9 cellular contexts compared by ENCODE assay signal in genomic region chr9:82332018-82332773, GRCh38.
DNase-seq lines count a peak whose midpoint lies in the region; FAIRE-seq and TF ChIP-seq lines count a peak whose summit lies in the region.
"Had no signal": no experiment of that assay in that cellular context is flagged by ENCODE, and none has a peak within 500 bp of the region (broad histone marks: within the 10 kb centered on the region; RNA-seq: fewer than 3 reads in every experiment).

No MANE protein-coding gene starts in this region.

- H3K4me1 ChIP-seq in A673 (ENCODE audit: insufficient read depth, low read length, poor library complexity, severe bottlenecking) = no peaks in the 10 kb centered on the region

- H3K79me2 ChIP-seq in neural cell (replicated peaks; ENCODE audit: insufficient read depth, low read length) = no peaks in the 10 kb centered on the region

- no peaks in the 10 kb centered on the region for H3K36me3 ChIP-seq in bronchial epithelial cell (ENCODE audit: control insufficient read depth, insufficient read depth, low read length)
- no peaks in the 10 kb centered on the region for H3K36me3 ChIP-seq in neural cell (ENCODE audit: insufficient read depth, low read length)
- no peaks in the 10 kb centered on the region for H3K36me3 ChIP-seq in A673 (ENCODE audit: insufficient read depth, low read length, poor library complexity, severe bottlenecking)

- peak overlapping the region; percentile 4 for H3K4me2 ChIP-seq in neural cell (ENCODE audit: low read length)

- FAIRE-seq in bronchial epithelial cell (lab: Jason Lieb, UNC) (no peak), GM12891 (lab: Jason Lieb, UNC) (no peak)

- TF ChIP-seq CTCF in bronchial epithelial cell (IDR thresholded peaks at IDR 0.05; ENCODE audit: insufficient read depth, low read length, severe bottlenecking) (no peak), neural cell (IDR thresholded peaks at IDR 0.05; ENCODE audit: poor library complexity, severe bottlenecking) (no peak), A673 (conservative IDR thresholded peaks at IDR 0.05; ENCODE audit: low read depth, low read length) (no peak)

- no peaks in the 10 kb centered on the region for H3K9me3 ChIP-seq in neural cell (ENCODE audit: low read length)
- H3K9me3 ChIP-seq in A673 (ENCODE audit: low read depth, low read length, poor library complexity, severe bottlenecking) = no peaks in the 10 kb centered on the region

- DNase-seq in DMS 273 (lab: John Stamatoyannopoulos, UW; ENCODE audit: unreplicated experiment) (peak; percentile 28), NCI-H1436 (lab: John Stamatoyannopoulos, UW) (peak; percentile 25), bronchial epithelial cell (ENCODE audit: low read depth) (peak; percentile 94), middle frontal gyrus (ENCODE audit: extremely low spot score, low spot score) (no peak), A673 (ENCODE audit: low spot score) (no peak), GM12891 (ENCODE audit: insufficient read length, low spot score) (no peak)
- no peak for DNase-seq in activated T-cell treated with anti-CD3 and anti-CD28 coated beads, Interleukin-2, amount 50 U/mL, for 48 hours
- DNase-seq: activated B cell treated with CpG ODN at 0.5 μM for 24 hours had no signal

- no peaks in the 10 kb centered on the region for H3K9me2 ChIP-seq in neural cell (ENCODE audit: insufficient read depth, low read length)

- no peaks in the 10 kb centered on the region for H3F3A ChIP-seq in neural cell (ENCODE audit: insufficient read depth, low read length, poor library complexity, severe bottlenecking)

- H3K4me3 ChIP-seq in bronchial epithelial cell (ENCODE audit: low read depth, low read length) = no peak overlapping the region
- peak overlapping the region; percentile 19 for H3K4me3 ChIP-seq in neural cell (ENCODE audit: low read length)
- H3K4me3 ChIP-seq in A673 (ENCODE audit: low read depth, low read length, poor library complexity, severe bottlenecking) = no peak overlapping the region

- CTCF ChIA-PET in A673 (lab: Charles Lee) = no interaction called here

- no peak overlapping the region for H2AFZ ChIP-seq in neural cell (ENCODE audit: low read depth, low read length)

- H4K20me1 ChIP-seq in neural cell (ENCODE audit: insufficient read depth) = no peaks in the 10 kb centered on the region

- intact Hi-C loops in A673 (cut with micrococcal nuclease; ENCODE audit: unreplicated experiment) = no loop called here

- TF ChIP-seq RAD21 in neural cell (conservative IDR thresholded peaks at IDR 0.05) = no peak

- no peak for TF ChIP-seq POLR2A in GM12891 (IDR thresholded peaks at IDR 0.05; ENCODE audit: low read depth, low read length)

- H3K27me3 ChIP-seq in bronchial epithelial cell (ENCODE audit: control insufficient read depth, insufficient read depth, low read length) (no peaks in the 10 kb centered on the region), neural cell (ENCODE audit: insufficient read depth, low read depth, low read length) (peaks cover 3% of the 10 kb centered on the region), A673 (replicated peaks; ENCODE audit: insufficient read depth, low read depth, low read length, poor library complexity) (no peaks in the 10 kb centered on the region)

- H3K27ac ChIP-seq in neural cell (ENCODE audit: low read length) (no peak overlapping the region), A673 (ENCODE audit: low read depth, low read length, poor library complexity, severe bottlenecking) (no peak overlapping the region)

- BruUV-seq in A673 (replicated peaks; lab: Mats Ljungman, UMichigan) = no TSS peak

- POLR2A ChIA-PET in A673 (lab: Charles Lee; ENCODE audit: low non-redundant PET) = no interaction called here

- no peak overlapping the region for H3K9ac ChIP-seq in neural cell (ENCODE audit: low read length)

- no peak for TF ChIP-seq EP300 in neural cell (conservative IDR thresholded peaks at IDR 0.05; ENCODE audit: poor library complexity, severe bottlenecking)

TF ChIP-seq in neural cell, 6 proteins besides CTCF, POLR2A, EP300 and RAD21:
- TF ChIP-seq EZH2 (IDR thresholded peaks at IDR 0.05; ENCODE audit: borderline replicate concordance, insufficient read depth, low read length, poor library complexity, severe bottlenecking) (no peak), POLR2AphosphoS5 (IDR thresholded peaks at IDR 0.05) (no peak), SMC3 (conservative IDR thresholded peaks at IDR 0.05; ENCODE audit: poor library complexity) (no peak), TAF1 (IDR thresholded peaks at IDR 0.05; ENCODE audit: low read depth) (no peak), REST (IDR thresholded peaks at IDR 0.05; ENCODE audit: borderline replicate concordance) (no peak), MXI1 (conservative IDR thresholded peaks at IDR 0.05; ENCODE audit: poor library complexity, severe bottlenecking) (no peak)

TF ChIP-seq in GM12891, 5 proteins besides CTCF, POLR2A, EP300 and RAD21:
- TF ChIP-seq PAX5 (IDR thresholded peaks at IDR 0.05; ENCODE audit: insufficient read depth, low read length, severe bottlenecking) (no peak), POLR2AphosphoS5 (IDR thresholded peaks at IDR 0.05; ENCODE audit: low read depth, low read length) (no peak), TAF1 (IDR thresholded peaks at IDR 0.05; ENCODE audit: low read depth, low read length) (no peak), SPI1 (IDR thresholded peaks at IDR 0.05; ENCODE audit: low read depth, low read length) (no peak), POU2F2 (IDR thresholded peaks at IDR 0.05; ENCODE audit: low read depth, low read length) (no peak)
TF ChIP-seq in GM12891: peak in this region for 0.

Comparison
In these comparisons a context has a peak if more than half of its experiments do, and no peak if none do; other contexts are left out.
1. DNase-seq: peak in DMS 273 (single experiment), NCI-H1436 (single experiment) and bronchial epithelial cell (single experiment); none in middle frontal gyrus (single experiment), A673 (single experiment), activated T-cell treated with anti-CD3 and anti-CD28 coated beads, Interleukin-2, amount 50 U/mL, for 48 hours (0 of 2) and GM12891 (single experiment).